Comparison of ENCODE assay signal across 1 cellular context in genomic region chr4:25792200-25792791, GRCh38.
TF ChIP-seq lines count a peak whose summit lies in the region.

No MANE protein-coding gene starts in this region.

TF ChIP-seq in HepG2, 621 proteins besides CTCF, POLR2A, EP300 and RAD21 (continued from another document):
- TF ChIP-seq HMGXB4 (CRISPR knock-in tag; IDR thresholded peaks at IDR 0.05; ENCODE audit: borderline replicate concordance in 1 of 2, low read depth in 1 of 2) (peak in 1 of 2 experiments; percentile 43; a peak in 1 of 4 replicates), ZNF282 (IDR thresholded peaks at IDR 0.05; ENCODE audit: partially characterized antibody) (no peak), ZNF766 (CRISPR knock-in tag; IDR thresholded peaks at IDR 0.05; ENCODE audit: borderline replicate concordance) (no peak), ZNF644 (CRISPR knock-in tag; IDR thresholded peaks at IDR 0.05; ENCODE audit: low read depth) (0 out of 2 replicates have a peak, but pooled peaks have one; percentile 47), ZNF574 (CRISPR knock-in tag; IDR thresholded peaks at IDR 0.05) (peak; percentile 46; the same call in 1 of the 2 replicates), CREBL2 (CRISPR knock-in tag; IDR thresholded peaks at IDR 0.05; ENCODE audit: borderline replicate concordance) (no peak), ZNF646 (CRISPR knock-in tag; IDR thresholded peaks at IDR 0.05) (no peak), ETS1 (CRISPR knock-in tag; IDR thresholded peaks at IDR 0.05) (no peak), ZNF792 (CRISPR knock-in tag; IDR thresholded peaks at IDR 0.05) (no peak), YY1 (IDR thresholded peaks at IDR 0.05; ENCODE audit: insufficient read depth, insufficient replicate concordance, low read depth, low read length) (no peak), ZNF24 (IDR thresholded peaks at IDR 0.05) (no peak), KDM1A (CRISPR knock-in tag; IDR thresholded peaks at IDR 0.05) (no peak), XRCC5 (optimal IDR thresholded peaks at IDR 0.05; ENCODE audit: low read length) (peak; percentile 66), DNMT3B (CRISPR knock-in tag; conservative IDR thresholded peaks at IDR 0.05) (no peak), TBX2 (CRISPR knock-in tag; IDR thresholded peaks at IDR 0.05; ENCODE audit: borderline replicate concordance) (0 out of 2 replicates have a peak, but pooled peaks have one; percentile 23), STAG1 (CRISPR knock-in tag; IDR thresholded peaks at IDR 0.05) (peak; percentile 71)
